In genomic region chr2:219531639-219532377, GRCh38 we compare ENCODE assay signal across 2 cellular contexts.
TF ChIP-seq lines count a peak whose summit lies in the region.

No MANE protein-coding gene starts in this region.

TF ChIP-seq in IMR-90, 13 proteins besides CTCF, POLR2A, EP300 and RAD21:
- TF ChIP-seq BHLHE40 (IDR thresholded peaks at IDR 0.05; ENCODE audit: low read depth, low read length) = no peak
- TF ChIP-seq FOS (IDR thresholded peaks at IDR 0.05; ENCODE audit: low read depth, low read length) = no peak
- no peak for TF ChIP-seq USF2 (IDR thresholded peaks at IDR 0.05; ENCODE audit: low read depth, low read length)
- TF ChIP-seq MAFK (IDR thresholded peaks at IDR 0.05; ENCODE audit: low read depth, low read length) = no peak
- TF ChIP-seq CEBPB (IDR thresholded peaks at IDR 0.05; ENCODE audit: low read depth, low read length) = no peak
- no peak for TF ChIP-seq MXI1 (IDR thresholded peaks at IDR 0.05; ENCODE audit: borderline replicate concordance, low read depth, low read length)
- TF ChIP-seq CHD1 (IDR thresholded peaks at IDR 0.05; ENCODE audit: low read depth, low read length) = no peak
- no peak for TF ChIP-seq SMC3 (IDR thresholded peaks at IDR 0.05; ENCODE audit: low read depth, low read length)
- no peak for TF ChIP-seq ELK1 (IDR thresholded peaks at IDR 0.05; ENCODE audit: borderline replicate concordance, low read depth, low read length)
- TF ChIP-seq RCOR1 (IDR thresholded peaks at IDR 0.05; ENCODE audit: insufficient replicate concordance, low read length) = no peak
- TF ChIP-seq NFE2L2 (IDR thresholded peaks at IDR 0.05; ENCODE audit: low read depth, low read length) = no peak
- no peak for TF ChIP-seq RFX5 (IDR thresholded peaks at IDR 0.05; ENCODE audit: low read depth, low read length)
- no peak for TF ChIP-seq MAZ (IDR thresholded peaks at IDR 0.05; ENCODE audit: borderline replicate concordance, low read depth, low read length)

TF ChIP-seq in H1, 55 proteins besides CTCF, POLR2A, EP300 and RAD21:
- TF ChIP-seq HDAC2 (IDR thresholded peaks at IDR 0.05; ENCODE audit: borderline replicate concordance in 1 of 2, low read depth in 2 of 2, low read length in 2 of 2) = no peak
- TF ChIP-seq BCL11A (IDR thresholded peaks at IDR 0.05; ENCODE audit: low read depth in 2 of 2, low read length in 2 of 2) = no peak
- TF ChIP-seq TAF7 (optimal IDR thresholded peaks at IDR 0.05; ENCODE audit: borderline replicate concordance, low read depth, low read length) = no peak
- TF ChIP-seq TAF1 (IDR thresholded peaks at IDR 0.05; ENCODE audit: low read depth, low read length) = no peak
- TF ChIP-seq GTF2F1 (IDR thresholded peaks at IDR 0.05; ENCODE audit: borderline replicate concordance, low read depth, low read length) = no peak
- no peak for TF ChIP-seq BACH1 (IDR thresholded peaks at IDR 0.05; ENCODE audit: low read length)
- no peak for TF ChIP-seq POU5F1 (IDR thresholded peaks at IDR 0.05; ENCODE audit: low read depth, low read length)
- TF ChIP-seq TEAD4 (IDR thresholded peaks at IDR 0.05; ENCODE audit: low read depth, low read length) = no peak
- TF ChIP-seq SUZ12 (IDR thresholded peaks at IDR 0.05; ENCODE audit: low read length) = no peak
- TF ChIP-seq KDM4A (IDR thresholded peaks at IDR 0.05; ENCODE audit: low read depth, low read length, severe bottlenecking) = no peak
TF ChIP-seq in H1: peak in this region for 0.
